9 cellular contexts compared by ENCODE assay signal in the genomic region with DNA sequence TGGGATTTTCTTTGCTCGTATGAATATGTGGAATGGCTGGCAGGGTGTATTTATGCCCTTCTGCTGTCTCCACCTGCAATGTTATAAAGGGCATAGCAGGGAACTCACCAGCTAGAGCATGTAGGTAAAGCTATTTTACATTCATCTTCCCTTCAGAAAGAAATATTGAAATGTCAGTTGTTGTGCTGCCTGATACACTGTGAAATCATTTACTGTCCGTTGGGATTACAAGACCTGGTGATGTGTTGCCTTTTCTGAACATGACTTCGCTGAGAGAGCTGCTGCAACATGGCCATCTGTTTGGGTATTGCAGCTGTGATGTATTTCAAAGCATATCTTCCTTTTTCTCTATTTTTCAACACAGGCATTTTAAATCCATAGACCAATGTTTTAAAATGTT.
"Had no signal": no experiment of that assay in that cellular context is flagged by ENCODE, and none has a peak within 500 bp of the region (broad histone marks: within the 10 kb centered on the region; RNA-seq: fewer than 3 reads in every experiment).

No MANE protein-coding gene starts in this region.

- H3K9ac ChIP-seq: GM23248 had no signal

- H3K36me3 ChIP-seq: HAP-1 had no signal

- H3K4me1 Mint-ChIP-seq: GM23338, H9 had no signal

- H3K4me3 Mint-ChIP-seq: GM23338, H9, HFFc6 had no signal

- ATAC-seq: GM23338, HCT116 had no signal

- H3K27ac Mint-ChIP-seq: GM23338, H9, HFFc6 had no signal

- H3K4me1 ChIP-seq: HAP-1 had no signal

- DNase-seq: GM23248, GOT3, H7, H9, HCEC 1CT, HFFc6 had no signal

- H3K9me3 ChIP-seq: HAP-1 had no signal

- H2AFZ ChIP-seq: GM23248, GM23338 had no signal

- H3K4me2 ChIP-seq: GM23338 had no signal

- H3K27ac ChIP-seq: GM23248 had no signal

- H3K4me3 ChIP-seq: GM23248, GM23338, HAP-1 had no signal
